ENCODE assay signal across 4 cellular contexts in the genomic region with DNA sequence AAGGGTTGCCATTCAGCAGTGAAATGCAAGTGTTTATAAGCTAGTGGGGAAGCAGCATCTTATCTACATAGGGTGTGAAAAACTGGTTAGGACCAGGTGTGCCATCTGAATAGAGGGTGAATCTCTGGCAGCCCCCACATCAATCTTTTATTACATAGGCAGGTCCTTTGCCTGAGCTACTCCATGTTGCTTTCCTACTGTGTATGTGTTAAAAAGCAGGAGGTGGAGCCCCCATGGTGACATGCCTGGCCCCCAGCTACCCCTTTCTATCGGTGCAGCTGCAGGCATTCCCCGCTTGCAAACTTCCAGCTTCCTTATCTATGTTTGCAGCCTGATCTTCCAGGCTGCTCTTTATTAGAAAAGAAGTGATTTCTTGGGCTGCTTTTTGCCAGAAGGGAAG.
"Had no signal": no experiment of that assay in that cellular context is flagged by ENCODE, and none has a peak within 500 bp of the region (broad histone marks: within the 10 kb centered on the region; RNA-seq: fewer than 3 reads in every experiment).

No MANE protein-coding gene starts in this region.

- H3K4me2 ChIP-seq: GM23338 had no signal

- DNase-seq: H9, HCEC 1CT, IMR-90 had no signal

- H3K4me3 ChIP-seq: GM23338 had no signal

- H3K4me3 Mint-ChIP-seq: GM23338, H9 had no signal

- H3K27ac Mint-ChIP-seq: GM23338, H9 had no signal
